In the genomic region with DNA sequence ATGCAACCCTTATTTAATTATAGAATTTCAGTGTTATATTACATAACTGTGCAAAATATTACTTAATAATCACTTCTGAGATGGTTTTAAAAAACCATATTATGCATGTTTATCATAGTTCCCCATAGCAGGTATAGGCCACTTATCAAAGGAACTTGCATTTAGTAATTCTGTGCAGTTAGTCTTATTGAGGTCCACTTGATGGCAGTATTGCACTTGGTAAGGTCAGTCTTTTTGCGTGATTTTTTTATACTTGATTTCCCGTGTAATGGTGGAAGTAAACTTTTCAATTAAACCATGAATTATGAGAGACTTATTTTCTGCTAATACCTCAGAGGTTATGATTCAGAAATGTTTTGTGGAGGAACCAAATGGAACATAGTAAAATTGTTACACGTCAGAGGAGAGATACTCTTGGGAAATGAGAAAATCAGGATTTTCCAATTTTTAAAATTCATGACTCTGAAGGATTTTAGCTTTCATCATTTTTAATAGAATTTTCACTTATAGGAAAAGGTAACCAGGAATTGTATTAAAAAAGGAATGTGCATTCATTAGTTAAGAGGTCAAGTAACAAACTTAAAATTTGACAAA, we compare ENCODE assay signal across 9 cellular contexts.
A peak's percentile ranks its signal among the peaks of the same experiment; 100 is the strongest.
DNase-seq lines count a peak whose midpoint lies in the region; ATAC-seq and TF ChIP-seq lines count a peak whose summit lies in the region.
"Had no signal": no experiment of that assay in that cellular context is flagged by ENCODE, and none has a peak within 500 bp of the region (broad histone marks: within the 10 kb centered on the region; RNA-seq: fewer than 3 reads in every experiment).

No MANE protein-coding gene starts in this region.

- H3K4me3 ChIP-seq in upper lobe of right lung (no peak overlapping the region), coronary artery (no peak overlapping the region)

- no peak overlapping the region for H3K4me3 Mint-ChIP-seq in glutamatergic neuron (ENCODE audit: unreplicated experiment)
- H3K4me3 Mint-ChIP-seq: stimulated activated naive CD8-positive, alpha-beta T cell treated with anti-CD3 and anti-CD28 coated beads, Interleukin-15, Interleukin-2, amounts not matched to agents 100 ng/mL and 50 ng/mL, for 24 hours had no signal

- H3K9me3 Mint-ChIP-seq in glutamatergic neuron (ENCODE audit: unreplicated experiment) = no peaks in the 10 kb centered on the region

- no peaks in the 10 kb centered on the region for H3K27me3 Mint-ChIP-seq in glutamatergic neuron (ENCODE audit: unreplicated experiment)
- H3K27me3 Mint-ChIP-seq: stimulated activated naive CD8-positive, alpha-beta T cell treated with anti-CD3 and anti-CD28 coated beads, Interleukin-15, Interleukin-2, amounts not matched to agents 100 ng/mL and 50 ng/mL, for 24 hours had no signal

- no peaks in the 10 kb centered on the region for H3K9me3 ChIP-seq in upper lobe of right lung

- H3K4me1 ChIP-seq in upper lobe of right lung = no peaks in the 10 kb centered on the region

- no peak overlapping the region for H3K27ac Mint-ChIP-seq in glutamatergic neuron (ENCODE audit: unreplicated experiment)
- H3K27ac Mint-ChIP-seq: stimulated activated naive CD8-positive, alpha-beta T cell treated with anti-CD3 and anti-CD28 coated beads, Interleukin-15, Interleukin-2, amounts not matched to agents 100 ng/mL and 50 ng/mL, for 24 hours had no signal

- no peaks in the 10 kb centered on the region for H3K27me3 ChIP-seq in upper lobe of right lung

- peaks cover 2% of the 10 kb centered on the region for H3K4me1 Mint-ChIP-seq in glutamatergic neuron (ENCODE audit: low read depth, unreplicated experiment)

- DNase-seq in NCI-H2196 (lab: John Stamatoyannopoulos, UW; ENCODE audit: unreplicated experiment) (peak; percentile 5), NCI-H2196 treated with DMSO at 0.1 percent for 48 hours (lab: John Stamatoyannopoulos, UW; ENCODE audit: unreplicated experiment) (no peak), Kasumi-1 (lab: John Stamatoyannopoulos, UW) (peak; percentile 57 to 73), glutamatergic neuron (no peak), upper lobe of right lung (no peak), coronary artery (ENCODE audit: low spot score) (no peak)
- DNase-seq in activated CD4-positive, alpha-beta T cell treated with anti-CD3 and anti-CD28 coated beads for 1 hour = no peak

- H3K36me3 Mint-ChIP-seq in glutamatergic neuron (ENCODE audit: unreplicated experiment) = no peaks in the 10 kb centered on the region

- no peaks in the 10 kb centered on the region for H3K36me3 ChIP-seq in upper lobe of right lung

- intact Hi-C loops in upper lobe of right lung (cut with DNase I) = no loop called here

- H3K27ac ChIP-seq in upper lobe of right lung (no peak overlapping the region), coronary artery (no peak overlapping the region)

- ATAC-seq in SK-N-SH treated with all-trans-retinoic acid at 6 μM for 48 hours = peak; percentile 79
- ATAC-seq in upper lobe of right lung = peak; percentile 69

- TF ChIP-seq CTCF in glutamatergic neuron (IDR thresholded peaks at IDR 0.05; ENCODE audit: partially characterized antibody, unreplicated experiment) (peak; percentile 54), upper lobe of right lung (IDR thresholded peaks at IDR 0.05) (peak; percentile 47), coronary artery (IDR thresholded peaks at IDR 0.05) (no peak)

TF ChIP-seq in SK-N-SH treated with all-trans-retinoic acid at 6 μM for 48 hours, 23 proteins besides CTCF, POLR2A, EP300 and RAD21:
- no peak for TF ChIP-seq GLIS3 (CRISPR knock-in tag; IDR thresholded peaks at IDR 0.05)
- no peak for TF ChIP-seq ZC3H10 (CRISPR knock-in tag; IDR thresholded peaks at IDR 0.05)
- no peak for TF ChIP-seq ZFP30 (CRISPR knock-in tag; IDR thresholded peaks at IDR 0.05)
- no peak for TF ChIP-seq RARB (CRISPR knock-in tag; IDR thresholded peaks at IDR 0.05)
- no peak for TF ChIP-seq CSDC2 (CRISPR knock-in tag; IDR thresholded peaks at IDR 0.05)
- no peak for TF ChIP-seq CSRNP3 (CRISPR knock-in tag; IDR thresholded peaks at IDR 0.05)
- no peak for TF ChIP-seq PPARA (CRISPR knock-in tag; IDR thresholded peaks at IDR 0.05; ENCODE audit: borderline replicate concordance)
- TF ChIP-seq, protein P1, sequence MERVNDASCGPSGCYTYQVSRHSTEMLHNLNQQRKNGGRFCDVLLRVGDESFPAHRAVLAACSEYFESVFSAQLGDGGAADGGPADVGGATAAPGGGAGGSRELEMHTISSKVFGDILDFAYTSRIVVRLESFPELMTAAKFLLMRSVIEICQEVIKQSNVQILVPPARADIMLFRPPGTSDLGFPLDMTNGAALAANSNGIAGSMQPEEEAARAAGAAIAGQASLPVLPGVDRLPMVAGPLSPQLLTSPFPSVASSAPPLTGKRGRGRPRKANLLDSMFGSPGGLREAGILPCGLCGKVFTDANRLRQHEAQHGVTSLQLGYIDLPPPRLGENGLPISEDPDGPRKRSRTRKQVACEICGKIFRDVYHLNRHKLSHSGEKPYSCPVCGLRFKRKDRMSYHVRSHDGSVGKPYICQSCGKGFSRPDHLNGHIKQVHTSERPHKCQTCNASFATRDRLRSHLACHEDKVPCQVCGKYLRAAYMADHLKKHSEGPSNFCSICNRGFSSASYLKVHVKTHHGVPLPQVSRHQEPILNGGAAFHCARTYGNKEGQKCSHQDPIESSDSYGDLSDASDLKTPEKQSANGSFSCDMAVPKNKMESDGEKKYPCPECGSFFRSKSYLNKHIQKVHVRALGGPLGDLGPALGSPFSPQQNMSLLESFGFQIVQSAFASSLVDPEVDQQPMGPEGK (CRISPR knock-in tag; IDR thresholded peaks at IDR 0.05; ENCODE audit: borderline replicate concordance) = no peak

Comparison
In these comparisons a context has a peak if more than half of its experiments do, and no peak if none do; other contexts are left out.
1. DNase-seq: peak in NCI-H2196 (single experiment) and Kasumi-1 (2 of 2); none in NCI-H2196 treated with DMSO at 0.1 percent for 48 hours (single experiment), glutamatergic neuron (single experiment), upper lobe of right lung (single experiment), coronary artery (single experiment) and activated CD4-positive, alpha-beta T cell treated with anti-CD3 and anti-CD28 coated beads for 1 hour (single experiment).